ENCODE assay signal across 17 cellular contexts in the genomic region with DNA sequence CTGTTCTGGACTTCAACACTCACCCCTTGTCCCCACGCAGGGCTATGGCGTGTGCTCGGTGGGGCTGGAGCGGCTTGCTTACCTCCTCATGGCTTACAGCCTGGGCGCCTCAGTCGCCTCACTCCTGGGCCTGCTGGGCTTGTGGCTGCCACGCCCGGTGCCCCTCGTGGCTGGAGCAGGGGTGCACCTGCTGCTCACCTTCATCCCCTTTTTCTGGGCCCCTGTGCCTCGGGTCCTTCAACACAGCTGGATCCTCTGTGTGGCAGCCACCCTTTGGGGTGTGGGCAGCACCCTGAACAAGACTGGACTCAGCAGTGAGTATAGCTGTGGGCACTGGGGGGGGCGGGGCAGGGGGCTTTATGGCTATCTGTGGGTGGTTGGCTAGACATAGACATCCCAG. TPM values are rescaled to one million over a fixed set of nuclear protein-coding genes. Genes with fewer than 3 reads are reported as not detected.
"Had no signal": no experiment of that assay in that cellular context is flagged by ENCODE, and none has a peak within 500 bp of the region (broad histone marks: within the 10 kb centered on the region; RNA-seq: fewer than 3 reads in every experiment).

No MANE protein-coding gene starts in this region.

RNA-seq across cellular contexts. Expression of a gene that starts 20.5 kb away (rescaled TPM):
- total RNA-seq: activated CD4-positive, alpha-beta memory T cell treated with anti-CD3 and anti-CD28 coated beads, Interleukin-2, amount 10 ng/mL, durations not matched to agents 7 days and 5 days; activated CD4-positive, alpha-beta T cell treated with anti-CD3 and anti-CD28 coated beads for 36 hours; activated CD4-positive, alpha-beta T cell treated with anti-CD3 and anti-CD28 coated beads, Interleukin-2, amount 10 ng/mL, durations not matched to agents 7 days and 5 days; activated CD8-positive, alpha-beta memory T cell treated with anti-CD3 and anti-CD28 coated beads, Interleukin-2, amount 10 ng/mL, durations not matched to agents 7 days and 5 days; activated CD8-positive, alpha-beta T cell treated with anti-CD3 and anti-CD28 coated beads, Interleukin-2, amount 10 ng/mL, durations not matched to agents 7 days and 5 days; activated naive CD8-positive, alpha-beta T cell treated with anti-CD3 and anti-CD28 coated beads, Interleukin-2, amount 10 ng/mL, durations not matched to agents 7 days and 5 days; activated T-helper 2 cell treated with anti-CD3 and anti-CD28 coated beads, Interferon-gamma antibody, Interleukin-2, Interleukin-4, amounts not matched to agents 10 μg/mL and 5 μg/mL and 100 μg/mL, durations not matched to agents 14 hours and 24 hours and 36 hours; ascending aorta; bronchial epithelial cell; cardiac muscle cell; cerebellum; T-cell; T-helper 1 cell treated with Interleukin-12 subunit alpha and Interleukin-12 subunit beta and Interleukin-4 antibody, amounts not matched to agents 30 ng/mL and 1 ng/mL, for 36 hours; T-helper 17 cell; T-helper 2 cell treated with Interferon-gamma antibody and Interleukin-4, amounts not matched to agents 100 ng/mL and 5 ng/mL, for 36 hours; WTC11 had no signal
- polyA plus RNA-seq: adipose tissue, cardiac muscle cell had no signal

RNA-seq across cellular contexts. Expression of a gene that starts 37.9 kb away (rescaled TPM):
- total RNA-seq: activated CD4-positive, alpha-beta T cell treated with anti-CD3 and anti-CD28 coated beads for 36 hours; activated CD4-positive, alpha-beta T cell treated with anti-CD3 and anti-CD28 coated beads, Interleukin-2, amount 10 ng/mL, durations not matched to agents 7 days and 5 days; activated CD8-positive, alpha-beta memory T cell treated with anti-CD3 and anti-CD28 coated beads, Interleukin-2, amount 10 ng/mL, durations not matched to agents 7 days and 5 days; activated CD8-positive, alpha-beta T cell treated with anti-CD3 and anti-CD28 coated beads, Interleukin-2, amount 10 ng/mL, durations not matched to agents 7 days and 5 days; activated naive CD8-positive, alpha-beta T cell treated with anti-CD3 and anti-CD28 coated beads, Interleukin-2, amount 10 ng/mL, durations not matched to agents 7 days and 5 days; activated T-helper 2 cell treated with anti-CD3 and anti-CD28 coated beads, Interferon-gamma antibody, Interleukin-2, Interleukin-4, amounts not matched to agents 10 μg/mL and 5 μg/mL and 100 μg/mL, durations not matched to agents 14 hours and 24 hours and 36 hours; ascending aorta; bronchial epithelial cell; cardiac muscle cell; cerebellum; T-cell; T-helper 1 cell treated with Interleukin-12 subunit alpha and Interleukin-12 subunit beta and Interleukin-4 antibody, amounts not matched to agents 30 ng/mL and 1 ng/mL, for 36 hours; T-helper 17 cell; T-helper 2 cell treated with Interferon-gamma antibody and Interleukin-4, amounts not matched to agents 100 ng/mL and 5 ng/mL, for 36 hours; WTC11 had no signal
- polyA plus RNA-seq: adipose tissue had no signal

RNA-seq across cellular contexts. Expression of a gene that starts 55.0 kb away (rescaled TPM):
- total RNA-seq: activated CD4-positive, alpha-beta memory T cell treated with anti-CD3 and anti-CD28 coated beads, Interleukin-2, amount 10 ng/mL, durations not matched to agents 7 days and 5 days; activated CD8-positive, alpha-beta memory T cell treated with anti-CD3 and anti-CD28 coated beads, Interleukin-2, amount 10 ng/mL, durations not matched to agents 7 days and 5 days; activated CD8-positive, alpha-beta T cell treated with anti-CD3 and anti-CD28 coated beads, Interleukin-2, amount 10 ng/mL, durations not matched to agents 7 days and 5 days; activated naive CD8-positive, alpha-beta T cell treated with anti-CD3 and anti-CD28 coated beads, Interleukin-2, amount 10 ng/mL, durations not matched to agents 7 days and 5 days; activated T-helper 2 cell treated with anti-CD3 and anti-CD28 coated beads, Interferon-gamma antibody, Interleukin-2, Interleukin-4, amounts not matched to agents 10 μg/mL and 5 μg/mL and 100 μg/mL, durations not matched to agents 14 hours and 24 hours and 36 hours; ascending aorta; bronchial epithelial cell; cerebellum; T-helper 1 cell treated with Interleukin-12 subunit alpha and Interleukin-12 subunit beta and Interleukin-4 antibody, amounts not matched to agents 30 ng/mL and 1 ng/mL, for 36 hours; T-helper 17 cell; WTC11 had no signal
- polyA plus RNA-seq: adipose tissue, cardiac muscle cell had no signal
